ENCODE assay signal across 7 cellular contexts in the genomic region with DNA sequence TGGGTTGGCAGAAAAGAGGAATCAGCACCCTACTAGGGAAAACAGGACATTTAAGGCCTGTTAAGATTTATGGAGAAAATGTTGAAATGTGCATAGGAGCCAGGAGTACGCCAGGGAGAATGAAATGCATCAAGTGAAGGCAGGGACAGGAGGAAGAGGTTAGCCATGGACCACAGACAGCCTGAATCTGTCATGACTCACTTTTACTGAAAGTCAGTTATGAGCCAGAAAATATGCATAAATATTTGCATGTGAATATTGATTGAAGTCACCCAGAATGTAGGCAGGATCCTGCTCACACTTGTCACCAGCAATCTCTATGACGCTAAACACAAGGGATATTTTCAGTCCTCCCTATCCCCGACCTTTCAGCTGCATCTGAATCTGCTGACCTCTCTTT. TPM values are rescaled to one million over a fixed set of nuclear protein-coding genes. Genes with fewer than 3 reads are reported as not detected.
DNase-seq lines count a peak whose midpoint lies in the region; ATAC-seq lines count a peak whose summit lies in the region.

No MANE protein-coding gene starts in this region.

- H4K8ac ChIP-seq in trophoblast cell (ENCODE audit: low read depth, low read length): no peak overlapping the region

- no peak overlapping the region for H2BK12ac ChIP-seq in trophoblast cell (ENCODE audit: low read length)

- peak; percentile 61 for DNase-seq in activated CD8-positive, alpha-beta T cell treated with anti-CD3 and anti-CD28 coated beads, Interleukin-2, amount 10 ng/mL, durations not matched to agents 7 days and 5 days
- DNase-seq in trophoblast cell: peak in 1 of 2 donors; percentile 36
- DNase-seq in NCI-H1105 (lab: John Stamatoyannopoulos, UW): no peak
- no peak for DNase-seq in NK-92 (lab: John Stamatoyannopoulos, UW; ENCODE audit: unreplicated experiment)
- no peak for DNase-seq in right cardiac atrium

- CTCF ChIA-PET in activated CD8-positive, alpha-beta T cell treated with anti-CD3 and anti-CD28 coated beads, Interleukin-2, amount 10 ng/mL, durations not matched to agents 7 days and 5 days (lab: Charles Lee): interaction anchor here (1.0 to 2.9 kb wide), 2 partner anchors 24 to 91 kb away, joined by 3 to 18 read pairs; a partner anchor contains a TSS

- peak overlapping the region; percentile 32 for H3K14ac ChIP-seq in trophoblast cell (ENCODE audit: low read length)

- H3K27ac ChIP-seq in trophoblast cell (ENCODE audit: low read depth, low read length): no peak overlapping the region
- no peak overlapping the region for H3K27ac ChIP-seq in right cardiac atrium (ENCODE audit: low read length)

- H3K18ac ChIP-seq in trophoblast cell (ENCODE audit: low read length): no peak overlapping the region

- no peaks in the 10 kb centered on the region for H3K79me2 ChIP-seq in trophoblast cell (ENCODE audit: control insufficient read depth, insufficient read depth, low read length, poor library complexity)

- no peak overlapping the region for H2BK5ac ChIP-seq in trophoblast cell (ENCODE audit: low read depth, low read length, poor library complexity)

- H3K4me1 Mint-ChIP-seq in activated CD8-positive, alpha-beta T cell treated with anti-CD3 and anti-CD28 coated beads, Interleukin-2, amount 10 ng/mL, durations not matched to agents 7 days and 5 days (ENCODE audit: low read depth): peaks cover 59% of the 10 kb centered on the region

- H3K27me3 ChIP-seq in trophoblast cell (ENCODE audit: insufficient read depth, low read length): no peaks in the 10 kb centered on the region
- no peaks in the 10 kb centered on the region for H3K27me3 ChIP-seq in right cardiac atrium (ENCODE audit: control insufficient read depth, insufficient read depth)

- no peak overlapping the region for H4K12ac ChIP-seq in trophoblast cell (ENCODE audit: low read depth, low read length)

- intact Hi-C loops in right cardiac atrium (cut with DNase I): no loop called here

- no peak overlapping the region for H3K9ac ChIP-seq in trophoblast cell (ENCODE audit: low read length)

- H3K27ac Mint-ChIP-seq in activated CD8-positive, alpha-beta T cell treated with anti-CD3 and anti-CD28 coated beads, Interleukin-2, amount 10 ng/mL, durations not matched to agents 7 days and 5 days: peak overlapping the region; percentile 46

- H3K9me3 ChIP-seq in trophoblast cell (ENCODE audit: insufficient read depth, low read depth, low read length) (no peaks in the 10 kb centered on the region), right cardiac atrium (ENCODE audit: control insufficient read depth, low read length) (no peaks in the 10 kb centered on the region)

- H3K4me3 ChIP-seq in trophoblast cell (ENCODE audit: low read depth, low read length) (no peak overlapping the region), right cardiac atrium (ENCODE audit: low read length) (no peak overlapping the region)

- no peak overlapping the region for H2AK5ac ChIP-seq in trophoblast cell (ENCODE audit: low read length)

- no peak overlapping the region for H2BK120ac ChIP-seq in trophoblast cell (ENCODE audit: insufficient read depth, low read length, poor library complexity)

- H3K4me2 ChIP-seq in trophoblast cell (ENCODE audit: low read length): no peak overlapping the region

- POLR2A ChIA-PET in activated CD8-positive, alpha-beta T cell treated with anti-CD3 and anti-CD28 coated beads, Interleukin-2, amount 10 ng/mL, durations not matched to agents 7 days and 5 days (lab: Charles Lee): interaction anchor here (1.2 to 1.3 kb wide), 2 partner anchors 9 to 24 kb away, joined by 3 to 7 read pairs; a partner anchor contains a TSS

- H4K91ac ChIP-seq in trophoblast cell (ENCODE audit: low read depth, low read length): no peak overlapping the region

- no peak overlapping the region for H3K4me3 Mint-ChIP-seq in activated CD8-positive, alpha-beta T cell treated with anti-CD3 and anti-CD28 coated beads, Interleukin-2, amount 10 ng/mL, durations not matched to agents 7 days and 5 days

- no peaks in the 10 kb centered on the region for H3K36me3 ChIP-seq in trophoblast cell (ENCODE audit: control insufficient read depth in 1 of 2, insufficient read depth in 2 of 2, low read length in 2 of 2)

- no peak overlapping the region for H3K4ac ChIP-seq in trophoblast cell (ENCODE audit: low read depth, low read length)

- H2AFZ ChIP-seq in trophoblast cell (ENCODE audit: insufficient read depth, low read length, poor library complexity): no peak overlapping the region

- no peaks in the 10 kb centered on the region for H3K9me3 Mint-ChIP-seq in activated CD8-positive, alpha-beta T cell treated with anti-CD3 and anti-CD28 coated beads, Interleukin-2, amount 10 ng/mL, durations not matched to agents 7 days and 5 days (ENCODE audit: insufficient read depth)

- peaks cover 8 to 10% of the 10 kb centered on the region in 2 experiments for H3K4me1 ChIP-seq in trophoblast cell (ENCODE audit: control insufficient read depth in 1 of 2, insufficient read depth in 2 of 2, low read length in 2 of 2)
- peaks cover 2% of the 10 kb centered on the region for H3K4me1 ChIP-seq in right cardiac atrium (ENCODE audit: control insufficient read depth, insufficient read depth, low read length)

- H3K27me3 Mint-ChIP-seq in activated CD8-positive, alpha-beta T cell treated with anti-CD3 and anti-CD28 coated beads, Interleukin-2, amount 10 ng/mL, durations not matched to agents 7 days and 5 days (ENCODE audit: low read depth): no peaks in the 10 kb centered on the region

- ATAC-seq in GM18873 (IDR thresholded peaks at IDR 0.05; ENCODE audit: low FRiP score, unreplicated experiment): peak; percentile 52
- ATAC-seq in HG03280 (IDR thresholded peaks at IDR 0.05; ENCODE audit: unreplicated experiment): peak; percentile 81
- ATAC-seq in activated CD8-positive, alpha-beta T cell treated with anti-CD3 and anti-CD28 coated beads, Interleukin-2, amount 10 ng/mL, durations not matched to agents 7 days and 5 days: peak; percentile 62
- ATAC-seq in right cardiac atrium: no peak

- no peak overlapping the region for H3K23ac ChIP-seq in trophoblast cell (ENCODE audit: low read length)

- H3K79me1 ChIP-seq in trophoblast cell (ENCODE audit: low read length): peaks cover 6% of the 10 kb centered on the region

- peaks cover 3% of the 10 kb centered on the region for H3K36me3 Mint-ChIP-seq in activated CD8-positive, alpha-beta T cell treated with anti-CD3 and anti-CD28 coated beads, Interleukin-2, amount 10 ng/mL, durations not matched to agents 7 days and 5 days (ENCODE audit: low read depth)

- no CpG with 5 or more reads among the region's 3 CpGs for WGBS in trophoblast cell (ENCODE audit: extremely low coverage, insufficient coverage, insufficient read length)
- WGBS in right cardiac atrium: 82% methylated on average over 3 of the region's 3 CpGs

RNA-seq across cellular contexts. Expression of a gene that starts 25.1 kb away (rescaled TPM):
- total RNA-seq in activated CD8-positive, alpha-beta T cell treated with anti-CD3 and anti-CD28 coated beads, Interleukin-2, amount 10 ng/mL, durations not matched to agents 7 days and 5 days: 10 to 100 TPM; 38.2 to 39.5 TPM
- 13.4 and 13.5 TPM in 2 replicates for polyA plus RNA-seq in trophoblast cell (2013)
- total RNA-seq in right cardiac atrium: 10 to 100 TPM; 18.4 to 30.4 (median 23.1) TPM
- polyA plus RNA-seq in right cardiac atrium: 10.3 TPM

Comparison
In these comparisons a context has a peak if more than half of its experiments do, and no peak if none do; other contexts are left out.
1. ATAC-seq: peak in GM18873 (single experiment), HG03280 (single experiment) and activated CD8-positive, alpha-beta T cell treated with anti-CD3 and anti-CD28 coated beads, Interleukin-2, amount 10 ng/mL, durations not matched to agents 7 days and 5 days (single experiment); none in right cardiac atrium (0 of 2).